In the genomic region with DNA sequence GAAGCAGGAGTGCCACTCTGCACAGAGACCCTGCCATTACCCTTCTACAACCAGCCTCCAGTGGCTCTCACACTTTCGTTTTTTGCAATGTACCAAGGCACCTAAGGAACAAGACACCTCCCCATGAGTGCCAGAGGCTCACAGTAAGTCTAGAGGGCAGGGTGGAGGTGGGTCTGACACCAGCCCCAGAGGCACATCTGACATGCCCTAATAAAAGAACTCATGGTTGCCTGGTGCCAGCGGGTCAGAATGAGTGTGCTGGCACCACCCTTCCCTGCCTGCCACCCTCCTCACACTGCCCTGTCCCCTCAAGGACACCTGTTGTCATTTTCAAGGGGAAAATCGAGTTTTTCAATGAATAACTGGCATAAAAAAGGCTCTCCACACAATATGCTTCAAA, we compare ENCODE assay signal across 19 cellular contexts.
A peak's percentile ranks its signal among the peaks of the same experiment; 100 is the strongest.
DNase-seq lines count a peak whose midpoint lies in the region; ATAC-seq and TF ChIP-seq lines count a peak whose summit lies in the region.
"Had no signal": no experiment of that assay in that cellular context is flagged by ENCODE, and none has a peak within 500 bp of the region (broad histone marks: within the 10 kb centered on the region; RNA-seq: fewer than 3 reads in every experiment).

No MANE protein-coding gene starts in this region.

- peaks cover 62 to 69% of the 10 kb centered on the region in 2 donors for H3K4me1 Mint-ChIP-seq in natural killer cell treated with Interleukin-12 subunit alpha and Interleukin-12 subunit beta and Interleukin-15 and Interleukin-18, amount 100 ng/mL, for 72 hours (ENCODE audit: low read depth in 2 of 2)

- H3K9me3 Mint-ChIP-seq in natural killer cell treated with Interleukin-12 subunit alpha and Interleukin-12 subunit beta and Interleukin-15 and Interleukin-18, amount 100 ng/mL, for 72 hours = no peaks in the 10 kb centered on the region

- ATAC-seq in Right ventricle myocardium inferior (peak; percentile 51), thoracic aorta (ENCODE audit: insufficient number of reproducible peaks, low FRiP score, low read depth) (no peak), GM18520 (IDR thresholded peaks at IDR 0.05; ENCODE audit: unreplicated experiment) (no peak)
- no peak for ATAC-seq in natural killer cell treated with Interleukin-12 subunit alpha and Interleukin-12 subunit beta and Interleukin-15 and Interleukin-18, amount 100 ng/mL, for 72 hours
- ATAC-seq: HCT116, K562, Panc1 had no signal

- TF ChIP-seq CTCF in right atrium auricular region (IDR thresholded peaks at IDR 0.05) (no peak), left ventricle myocardium inferior (IDR thresholded peaks at IDR 0.05; ENCODE audit: borderline replicate concordance) (no peak), thoracic aorta (IDR thresholded peaks at IDR 0.05) (no peak)

- no peaks in the 10 kb centered on the region for H3K27me3 Mint-ChIP-seq in natural killer cell treated with Interleukin-12 subunit alpha and Interleukin-12 subunit beta and Interleukin-15 and Interleukin-18, amount 100 ng/mL, for 72 hours
- H3K27me3 Mint-ChIP-seq: CD4-positive, alpha-beta memory T cell had no signal

- H3K4me3 Mint-ChIP-seq in natural killer cell treated with Interleukin-12 subunit alpha and Interleukin-12 subunit beta and Interleukin-15 and Interleukin-18, amount 100 ng/mL, for 72 hours = no peak overlapping the region
- H3K4me3 Mint-ChIP-seq: CD4-positive, alpha-beta memory T cell had no signal

- peak overlapping the region; percentile 87 to 99 for H3K27ac Mint-ChIP-seq in natural killer cell treated with Interleukin-12 subunit alpha and Interleukin-12 subunit beta and Interleukin-15 and Interleukin-18, amount 100 ng/mL, for 72 hours
- H3K27ac Mint-ChIP-seq: CD4-positive, alpha-beta memory T cell had no signal

- H3K36me3 ChIP-seq in right atrium auricular region = no peaks in the 10 kb centered on the region
- no peaks in the 10 kb centered on the region for H3K36me3 ChIP-seq in left ventricle myocardium inferior
- H3K36me3 ChIP-seq in thoracic aorta = no peaks in the 10 kb centered on the region
- H3K36me3 ChIP-seq: BE2C had no signal

- H3K4me3 ChIP-seq in right atrium auricular region = no peak overlapping the region
- no peak overlapping the region for H3K4me3 ChIP-seq in left ventricle myocardium inferior
- no peak overlapping the region for H3K4me3 ChIP-seq in thoracic aorta
- H3K4me3 ChIP-seq: K562 had no signal

- H3K4me1 ChIP-seq in right atrium auricular region = peaks cover 0 to 36% of the 10 kb centered on the region in 2 donors
- H3K4me1 ChIP-seq in left ventricle myocardium inferior = peaks cover 53% of the 10 kb centered on the region
- H3K4me1 ChIP-seq in thoracic aorta (ENCODE audit: control insufficient read depth in 1 of 2, low read depth in 2 of 2) = peaks cover 4 to 53% of the 10 kb centered on the region in 2 donors

- H3K36me3 Mint-ChIP-seq in natural killer cell treated with Interleukin-12 subunit alpha and Interleukin-12 subunit beta and Interleukin-15 and Interleukin-18, amount 100 ng/mL, for 72 hours = peaks cover 15% of the 10 kb centered on the region

- DNase-seq in Right ventricle myocardium inferior (ENCODE audit: missing footprints) (no peak), right atrium auricular region (ENCODE audit: low spot score) (no peak), left ventricle myocardium inferior (no peak), thoracic aorta (ENCODE audit: low spot score) (no peak), NCI-H2227 (lab: John Stamatoyannopoulos, UW; ENCODE audit: unreplicated experiment) (no peak)
- no peak for DNase-seq in natural killer cell treated with Interleukin-12 subunit alpha and Interleukin-12 subunit beta and Interleukin-15 and Interleukin-18, amount 100 ng/mL, for 72 hours (ENCODE audit: low spot score)
- no peak for DNase-seq in activated T-cell treated with anti-CD3 and anti-CD28 coated beads, Interleukin-2, amount 50 U/mL, for 1 hour
- DNase-seq: BE2C; CD4-positive, alpha-beta memory T cell; DMS153; GDM1; GOT3; NCI-H1105 treated with DMSO at 0.1 percent for 48 hours; NCI-H1694; NCI-H2081 treated with DMSO at 0.1 percent for 48 hours had no signal

- H3K27me3 ChIP-seq in right atrium auricular region (no peaks in the 10 kb centered on the region), left ventricle myocardium inferior (ENCODE audit: low read depth) (no peaks in the 10 kb centered on the region), thoracic aorta (replicated peaks; ENCODE audit: insufficient read depth) (no peaks in the 10 kb centered on the region)
- H3K27me3 ChIP-seq: BE2C had no signal

- no peaks in the 10 kb centered on the region for H3K9me3 ChIP-seq in right atrium auricular region
- H3K9me3 ChIP-seq in left ventricle myocardium inferior (replicated peaks) = peaks cover 5% of the 10 kb centered on the region
- no peaks in the 10 kb centered on the region for H3K9me3 ChIP-seq in thoracic aorta
- H3K9me3 ChIP-seq: BE2C had no signal

- no peak overlapping the region for H3K27ac ChIP-seq in right atrium auricular region
- peak overlapping the region; percentile 4 for H3K27ac ChIP-seq in left ventricle myocardium inferior (replicated peaks)
- H3K27ac ChIP-seq in thoracic aorta = peak overlapping the region; percentile 8 to 23

- intact Hi-C loops in Right ventricle myocardium inferior (cut with DNase I) (no loop called here), left ventricle myocardium inferior (cut with micrococcal nuclease) (no loop called here)

Comparison
In these comparisons a context has a peak if more than half of its experiments do, and no peak if none do; other contexts are left out.
1. H3K27ac ChIP-seq: peak in left ventricle myocardium inferior (single experiment) and thoracic aorta (2 of 2); none in right atrium auricular region (0 of 2).